In genomic region chr6:168288781-168289570, GRCh38 we compare ENCODE assay signal across 16 cellular contexts. TPM values are rescaled to one million over a fixed set of nuclear protein-coding genes. Genes with fewer than 3 reads are reported as not detected.
DNase-seq lines count a peak whose midpoint lies in the region; ATAC-seq, FAIRE-seq and TF ChIP-seq lines count a peak whose summit lies in the region.
"Had no signal": no experiment of that assay in that cellular context is flagged by ENCODE, and none has a peak within 500 bp of the region (broad histone marks: within the 10 kb centered on the region; RNA-seq: fewer than 3 reads in every experiment).

No MANE protein-coding gene starts in this region.

- no peak overlapping the region for H3K27ac ChIP-seq in right lobe of liver
- H3K27ac ChIP-seq in left ventricle myocardium inferior (replicated peaks), result no peak overlapping the region
- H3K27ac ChIP-seq: A549, GM23248 had no signal

- H3K4me1 ChIP-seq in right lobe of liver (no peaks in the 10 kb centered on the region), left ventricle myocardium inferior (no peaks in the 10 kb centered on the region)
- H3K4me1 ChIP-seq: A549 had no signal

- no peak overlapping the region for H3K4me3 ChIP-seq in right lobe of liver
- H3K4me3 ChIP-seq in left ventricle myocardium inferior, result no peak overlapping the region
- H3K4me3 ChIP-seq: A549, GM23248 had no signal

- H3K4me3 Mint-ChIP-seq in activated T-helper 2 cell treated with anti-CD3 and anti-CD28 coated beads, Interferon-gamma antibody, Interleukin-2, Interleukin-4, amounts not matched to agents 10 μg/mL and 5 μg/mL and 100 μg/mL, durations not matched to agents 14 hours and 24 hours and 36 hours (ENCODE audit: low read depth), result no peak overlapping the region
- no peak overlapping the region for H3K4me3 Mint-ChIP-seq in chondrocyte (ENCODE audit: unreplicated experiment)
- H3K4me3 Mint-ChIP-seq: CD8-positive, alpha-beta T cell; IgD-negative memory B cell had no signal

- no peaks in the 10 kb centered on the region for H3K9me3 ChIP-seq in right lobe of liver
- H3K9me3 ChIP-seq in left ventricle myocardium inferior (replicated peaks), result peaks cover 6% of the 10 kb centered on the region
- H3K9me3 ChIP-seq: A549 had no signal

- FAIRE-seq in D721Med (lab: Jason Lieb, UNC), result no peak
- FAIRE-seq: A549, H54 had no signal

- TF ChIP-seq CTCF in chondrocyte (IDR thresholded peaks at IDR 0.05) (no peak), right lobe of liver (IDR thresholded peaks at IDR 0.05) (no peak), D721Med (IDR thresholded peaks at IDR 0.05; ENCODE audit: insufficient read depth, missing control alignments) (no peak), left ventricle myocardium inferior (IDR thresholded peaks at IDR 0.05; ENCODE audit: borderline replicate concordance) (no peak)

- TF ChIP-seq POLR2A in right lobe of liver (IDR thresholded peaks at IDR 0.05), result no peak

- H3K27me3 ChIP-seq in right lobe of liver, result no peaks in the 10 kb centered on the region
- H3K27me3 ChIP-seq in left ventricle myocardium inferior (ENCODE audit: low read depth), result peaks cover 68% of the 10 kb centered on the region

- peaks cover 20% of the 10 kb centered on the region for H3K4me1 Mint-ChIP-seq in activated T-helper 2 cell treated with anti-CD3 and anti-CD28 coated beads, Interferon-gamma antibody, Interleukin-2, Interleukin-4, amounts not matched to agents 10 μg/mL and 5 μg/mL and 100 μg/mL, durations not matched to agents 14 hours and 24 hours and 36 hours (ENCODE audit: low read depth)
- peaks cover 4% of the 10 kb centered on the region for H3K4me1 Mint-ChIP-seq in chondrocyte (ENCODE audit: low read depth)
- H3K4me1 Mint-ChIP-seq: CD14-positive monocyte had no signal

- H3K27ac Mint-ChIP-seq in activated T-helper 2 cell treated with anti-CD3 and anti-CD28 coated beads, Interferon-gamma antibody, Interleukin-2, Interleukin-4, amounts not matched to agents 10 μg/mL and 5 μg/mL and 100 μg/mL, durations not matched to agents 14 hours and 24 hours and 36 hours, result peak overlapping the region; percentile 30
- H3K27ac Mint-ChIP-seq in chondrocyte (ENCODE audit: unreplicated experiment), result no peak overlapping the region
- H3K27ac Mint-ChIP-seq: CD8-positive, alpha-beta T cell; IgD-negative memory B cell had no signal

- peaks cover 22% of the 10 kb centered on the region for H3K9me3 Mint-ChIP-seq in activated T-helper 2 cell treated with anti-CD3 and anti-CD28 coated beads, Interferon-gamma antibody, Interleukin-2, Interleukin-4, amounts not matched to agents 10 μg/mL and 5 μg/mL and 100 μg/mL, durations not matched to agents 14 hours and 24 hours and 36 hours
- no peaks in the 10 kb centered on the region for H3K9me3 Mint-ChIP-seq in chondrocyte (ENCODE audit: low read depth)
- H3K9me3 Mint-ChIP-seq: CD8-positive, alpha-beta T cell had no signal

- 95% methylated on average over 13 of the region's 27 CpGs for WGBS in right lobe of liver (ENCODE audit: insufficient coverage, low coverage, low lambda C conversion rate, missing lambda C conversion rate)

- intact Hi-C loops in activated T-helper 2 cell treated with anti-CD3 and anti-CD28 coated beads, Interferon-gamma antibody, Interleukin-2, Interleukin-4, amounts not matched to agents 10 μg/mL and 5 μg/mL and 100 μg/mL, durations not matched to agents 14 hours and 24 hours and 36 hours (cut with micrococcal nuclease), result loop anchor here (10.0 kb wide), 1 partner anchor 1334 kb away; the partner anchor contains the start of gene RNASET2
- intact Hi-C loops in right lobe of liver (cut with DNase I) (no loop called here), posterior vena cava (cut with DNase I) (no loop called here), left ventricle myocardium inferior (cut with micrococcal nuclease) (no loop called here)

- no peak for ATAC-seq in right lobe of liver
- ATAC-seq: A549; CD8-positive, alpha-beta T cell had no signal

- DNase-seq in activated T-helper 2 cell treated with anti-CD3 and anti-CD28 coated beads, Interferon-gamma antibody, Interleukin-2, Interleukin-4, amounts not matched to agents 10 μg/mL and 5 μg/mL and 100 μg/mL, durations not matched to agents 14 hours and 24 hours and 36 hours (ENCODE audit: low spot score), result no peak
- DNase-seq in chondrocyte (ENCODE audit: low spot score), result peak; percentile 71
- DNase-seq in right lobe of liver, result peak in 2 of 3 donors; percentile 24 to 28
- peak; percentile 46 for DNase-seq in posterior vena cava (ENCODE audit: low spot score)
- no peak for DNase-seq in SW 1271 (lab: John Stamatoyannopoulos, UW)
- no peak for DNase-seq in D721Med (ENCODE audit: insufficient read length, low spot score)
- DNase-seq in left ventricle myocardium inferior, result no peak
- DNase-seq: CD8-positive, alpha-beta T cell; COR-L47; DND-41; GDM1; GM23248 had no signal

- peaks cover 4% of the 10 kb centered on the region for H3K36me3 Mint-ChIP-seq in activated T-helper 2 cell treated with anti-CD3 and anti-CD28 coated beads, Interferon-gamma antibody, Interleukin-2, Interleukin-4, amounts not matched to agents 10 μg/mL and 5 μg/mL and 100 μg/mL, durations not matched to agents 14 hours and 24 hours and 36 hours (ENCODE audit: low read depth)
- no peaks in the 10 kb centered on the region for H3K36me3 Mint-ChIP-seq in chondrocyte (ENCODE audit: low read depth)
- H3K36me3 Mint-ChIP-seq: CD14-positive monocyte; CD8-positive, alpha-beta T cell; IgD-negative memory B cell had no signal

- H3K27me3 Mint-ChIP-seq in activated T-helper 2 cell treated with anti-CD3 and anti-CD28 coated beads, Interferon-gamma antibody, Interleukin-2, Interleukin-4, amounts not matched to agents 10 μg/mL and 5 μg/mL and 100 μg/mL, durations not matched to agents 14 hours and 24 hours and 36 hours (ENCODE audit: low read depth), result no peaks in the 10 kb centered on the region
- H3K27me3 Mint-ChIP-seq in chondrocyte (ENCODE audit: low read depth), result peaks cover 21% of the 10 kb centered on the region

- H3K36me3 ChIP-seq in right lobe of liver (no peaks in the 10 kb centered on the region), left ventricle myocardium inferior (no peaks in the 10 kb centered on the region)

RNA-seq across cellular contexts. Expression of gene DACT2, which starts 30.6 kb away (rescaled TPM):
- 0.80 and 0.87 TPM in 2 replicates for total RNA-seq in activated T-helper 2 cell treated with anti-CD3 and anti-CD28 coated beads, Interferon-gamma antibody, Interleukin-2, Interleukin-4, amounts not matched to agents 10 μg/mL and 5 μg/mL and 100 μg/mL, durations not matched to agents 14 hours and 24 hours and 36 hours
- total RNA-seq in chondrocyte (1.4 to 4.6 TPM (median 4.5 TPM) in 3 replicates), right lobe of liver (under 1 TPM in 5 of 6 experiments, not detected in 1; 0.29 to 0.99 (median 0.86) TPM), posterior vena cava (1 to 10 TPM in 1 of 2 donors, under 1 TPM in 1; 0.24 to 1.7 TPM), left ventricle myocardium inferior (2.3 TPM)
- total RNA-seq: CD8-positive, alpha-beta T cell; GM23248 had no signal

Comparison
In these comparisons a context has a peak if more than half of its experiments do, and no peak if none do; other contexts are left out.
1. DNase-seq: peak in chondrocyte (single experiment), right lobe of liver (2 of 3) and posterior vena cava (single experiment); none in activated T-helper 2 cell treated with anti-CD3 and anti-CD28 coated beads, Interferon-gamma antibody, Interleukin-2, Interleukin-4, amounts not matched to agents 10 μg/mL and 5 μg/mL and 100 μg/mL, durations not matched to agents 14 hours and 24 hours and 36 hours (single experiment), SW 1271 (0 of 2), D721Med (single experiment) and left ventricle myocardium inferior (single experiment).